Comparison of ENCODE assay signal across 15 cellular contexts in genomic region chr21:9837946-9838801, GRCh38.
DNase-seq lines count a peak whose midpoint lies in the region; ATAC-seq and TF ChIP-seq lines count a peak whose summit lies in the region.
"Had no signal": no experiment of that assay in that cellular context is flagged by ENCODE, and none has a peak within 500 bp of the region (broad histone marks: within the 10 kb centered on the region; RNA-seq: fewer than 3 reads in every experiment).

No MANE protein-coding gene starts in this region.

- H3K27me3 ChIP-seq in right cardiac atrium (ENCODE audit: control insufficient read depth, insufficient read depth), result no peaks in the 10 kb centered on the region
- H3K27me3 ChIP-seq in upper lobe of right lung, result no peaks in the 10 kb centered on the region

- intact Hi-C loops in right cardiac atrium (cut with DNase I) (no loop called here), cardiac septum (cut with DNase I) (no loop called here), upper lobe of right lung (cut with DNase I) (no loop called here)

- no peak for TF ChIP-seq CTCF in upper lobe of right lung (IDR thresholded peaks at IDR 0.05)

- 75% methylated on average over 47 of the region's 47 CpGs for WGBS in right cardiac atrium

- H3K9me3 ChIP-seq in right cardiac atrium (ENCODE audit: control insufficient read depth, low read length), result no peaks in the 10 kb centered on the region
- H3K9me3 ChIP-seq in iPS-18c (ENCODE audit: control insufficient read depth, insufficient read depth, low read length), result peaks cover 23% of the 10 kb centered on the region
- H3K9me3 ChIP-seq in upper lobe of right lung, result peaks cover 5% of the 10 kb centered on the region

- no peaks in the 10 kb centered on the region for H3K36me3 ChIP-seq in upper lobe of right lung

- no peaks in the 10 kb centered on the region for H3K4me1 ChIP-seq in right cardiac atrium (ENCODE audit: control insufficient read depth, insufficient read depth, low read length)
- H3K4me1 ChIP-seq in upper lobe of right lung, result no peaks in the 10 kb centered on the region

- H3K27ac ChIP-seq in right cardiac atrium (ENCODE audit: low read length) (no peak overlapping the region), upper lobe of right lung (no peak overlapping the region)
- H3K27ac ChIP-seq: VCaP had no signal

- H3K4me3 ChIP-seq in right cardiac atrium (ENCODE audit: low read length), result no peak overlapping the region
- H3K4me3 ChIP-seq in iPS-18c (ENCODE audit: insufficient read depth, low read depth, low read length), result peak overlapping the region; percentile 9; the same call in 1 of the 2 replicates
- H3K4me3 ChIP-seq in upper lobe of right lung, result no peak overlapping the region

- DNase-seq in right cardiac atrium (peak in 2 of 3 donors; percentile 50 to 51), cardiac septum (ENCODE audit: low spot score) (no peak), NCI-H748 (lab: John Stamatoyannopoulos, UW; ENCODE audit: unreplicated experiment) (peak; percentile 96), upper lobe of right lung (peak; percentile 71)
- DNase-seq: activated CD4-positive, alpha-beta memory T cell treated with anti-CD3 and anti-CD28 coated beads for 36 hours; activated T-cell treated with anti-CD3 and anti-CD28 coated beads, Interleukin-2, amount 50 U/mL, for 4 hours; NCI-H2081 treated with DMSO at 0.1 percent for 48 hours; nephron progenitor cell; stimulated activated CD4-positive, alpha-beta T cell treated with anti-CD3 and anti-CD28 coated beads, Interleukin-2, amount 100 ng/mL, for 24 hours; T-helper 1 cell had no signal

- ATAC-seq in right cardiac atrium, result no peak
- no peak for ATAC-seq in upper lobe of right lung
- no peak for ATAC-seq in GM18517 (IDR thresholded peaks at IDR 0.05; ENCODE audit: unreplicated experiment)
- no peak for ATAC-seq in HG03432 (IDR thresholded peaks at IDR 0.05; ENCODE audit: unreplicated experiment)
- no peak for ATAC-seq in GM21825 (IDR thresholded peaks at IDR 0.05; ENCODE audit: unreplicated experiment)
